In the genomic region with DNA sequence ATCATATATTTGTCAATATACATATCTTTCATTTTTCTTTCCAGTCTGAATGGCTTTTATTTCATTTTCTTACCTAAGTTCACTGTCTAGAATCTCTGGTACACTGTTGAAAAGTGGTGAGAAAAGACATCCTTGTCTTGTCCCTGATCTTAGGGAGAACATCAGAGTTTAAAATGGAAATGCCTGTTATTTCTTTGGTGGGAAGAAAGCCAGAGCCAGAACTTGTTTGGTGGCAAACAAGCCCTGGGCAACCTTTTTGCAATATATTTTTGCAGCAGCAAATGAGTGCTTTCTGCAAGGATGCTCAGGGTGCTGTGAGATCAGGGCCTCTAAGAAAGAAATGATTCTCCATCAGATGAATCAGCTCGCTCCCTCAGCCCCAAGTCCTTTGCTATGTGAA, we compare ENCODE assay signal across 1 cellular context.
TF ChIP-seq lines count a peak whose summit lies in the region.

No MANE protein-coding gene starts in this region.

TF ChIP-seq in GM23338, 12 proteins besides CTCF, POLR2A, EP300 and RAD21 (continued from another document):
- TF ChIP-seq, protein P1, sequence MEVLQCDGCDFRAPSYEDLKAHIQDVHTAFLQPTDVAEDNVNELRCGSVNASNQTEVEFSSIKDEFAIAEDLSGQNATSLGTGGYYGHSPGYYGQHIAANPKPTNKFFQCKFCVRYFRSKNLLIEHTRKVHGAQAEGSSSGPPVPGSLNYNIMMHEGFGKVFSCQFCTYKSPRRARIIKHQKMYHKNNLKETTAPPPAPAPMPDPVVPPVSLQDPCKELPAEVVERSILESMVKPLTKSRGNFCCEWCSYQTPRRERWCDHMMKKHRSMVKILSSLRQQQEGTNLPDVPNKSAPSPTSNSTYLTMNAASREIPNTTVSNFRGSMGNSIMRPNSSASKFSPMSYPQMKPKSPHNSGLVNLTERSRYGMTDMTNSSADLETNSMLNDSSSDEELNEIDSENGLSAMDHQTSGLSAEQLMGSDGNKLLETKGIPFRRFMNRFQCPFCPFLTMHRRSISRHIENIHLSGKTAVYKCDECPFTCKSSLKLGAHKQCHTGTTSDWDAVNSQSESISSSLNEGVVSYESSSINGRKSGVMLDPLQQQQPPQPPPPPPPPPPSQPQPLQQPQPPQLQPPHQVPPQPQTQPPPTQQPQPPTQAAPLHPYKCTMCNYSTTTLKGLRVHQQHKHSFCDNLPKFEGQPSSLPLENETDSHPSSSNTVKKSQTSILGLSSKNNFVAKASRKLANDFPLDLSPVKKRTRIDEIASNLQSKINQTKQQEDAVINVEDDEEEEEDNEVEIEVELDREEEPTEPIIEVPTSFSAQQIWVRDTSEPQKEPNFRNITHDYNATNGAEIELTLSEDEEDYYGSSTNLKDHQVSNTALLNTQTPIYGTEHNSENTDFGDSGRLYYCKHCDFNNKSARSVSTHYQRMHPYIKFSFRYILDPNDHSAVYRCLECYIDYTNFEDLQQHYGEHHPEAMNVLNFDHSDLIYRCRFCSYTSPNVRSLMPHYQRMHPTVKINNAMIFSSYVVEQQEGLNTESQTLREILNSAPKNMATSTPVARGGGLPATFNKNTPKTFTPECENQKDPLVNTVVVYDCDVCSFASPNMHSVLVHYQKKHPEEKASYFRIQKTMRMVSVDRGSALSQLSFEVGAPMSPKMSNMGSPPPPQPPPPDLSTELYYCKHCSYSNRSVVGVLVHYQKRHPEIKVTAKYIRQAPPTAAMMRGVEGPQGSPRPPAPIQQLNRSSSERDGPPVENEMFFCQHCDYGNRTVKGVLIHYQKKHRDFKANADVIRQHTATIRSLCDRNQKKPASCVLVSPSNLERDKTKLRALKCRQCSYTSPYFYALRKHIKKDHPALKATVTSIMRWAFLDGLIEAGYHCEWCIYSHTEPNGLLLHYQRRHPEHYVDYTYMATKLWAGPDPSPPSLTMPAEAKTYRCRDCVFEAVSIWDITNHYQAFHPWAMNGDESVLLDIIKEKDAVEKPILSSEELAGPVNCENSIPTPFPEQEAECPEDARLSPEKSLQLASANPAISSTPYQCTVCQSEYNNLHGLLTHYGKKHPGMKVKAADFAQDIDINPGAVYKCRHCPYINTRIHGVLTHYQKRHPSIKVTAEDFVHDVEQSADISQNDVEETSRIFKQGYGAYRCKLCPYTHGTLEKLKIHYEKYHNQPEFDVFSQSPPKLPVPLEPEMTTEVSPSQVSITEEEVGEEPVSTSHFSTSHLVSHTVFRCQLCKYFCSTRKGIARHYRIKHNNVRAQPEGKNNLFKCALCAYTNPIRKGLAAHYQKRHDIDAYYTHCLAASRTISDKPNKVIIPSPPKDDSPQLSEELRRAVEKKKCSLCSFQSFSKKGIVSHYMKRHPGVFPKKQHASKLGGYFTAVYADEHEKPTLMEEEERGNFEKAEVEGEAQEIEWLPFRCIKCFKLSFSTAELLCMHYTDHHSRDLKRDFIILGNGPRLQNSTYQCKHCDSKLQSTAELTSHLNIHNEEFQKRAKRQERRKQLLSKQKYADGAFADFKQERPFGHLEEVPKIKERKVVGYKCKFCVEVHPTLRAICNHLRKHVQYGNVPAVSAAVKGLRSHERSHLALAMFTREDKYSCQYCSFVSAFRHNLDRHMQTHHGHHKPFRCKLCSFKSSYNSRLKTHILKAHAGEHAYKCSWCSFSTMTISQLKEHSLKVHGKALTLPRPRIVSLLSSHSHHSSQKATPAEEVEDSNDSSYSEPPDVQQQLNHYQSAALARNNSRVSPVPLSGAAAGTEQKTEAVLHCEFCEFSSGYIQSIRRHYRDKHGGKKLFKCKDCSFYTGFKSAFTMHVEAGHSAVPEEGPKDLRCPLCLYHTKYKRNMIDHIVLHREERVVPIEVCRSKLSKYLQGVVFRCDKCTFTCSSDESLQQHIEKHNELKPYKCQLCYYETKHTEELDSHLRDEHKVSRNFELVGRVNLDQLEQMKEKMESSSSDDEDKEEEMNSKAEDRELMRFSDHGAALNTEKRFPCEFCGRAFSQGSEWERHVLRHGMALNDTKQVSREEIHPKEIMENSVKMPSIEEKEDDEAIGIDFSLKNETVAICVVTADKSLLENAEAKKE (CRISPR knock-in tag; IDR thresholded peaks at IDR 0.05): no peak
- no peak for TF ChIP-seq EZH2phosphoT487 (IDR thresholded peaks at IDR 0.05; ENCODE audit: unreplicated experiment)
TF ChIP-seq in GM23338: peak in this region for 0.
